ENCODE assay signal across 7 cellular contexts in the genomic region with DNA sequence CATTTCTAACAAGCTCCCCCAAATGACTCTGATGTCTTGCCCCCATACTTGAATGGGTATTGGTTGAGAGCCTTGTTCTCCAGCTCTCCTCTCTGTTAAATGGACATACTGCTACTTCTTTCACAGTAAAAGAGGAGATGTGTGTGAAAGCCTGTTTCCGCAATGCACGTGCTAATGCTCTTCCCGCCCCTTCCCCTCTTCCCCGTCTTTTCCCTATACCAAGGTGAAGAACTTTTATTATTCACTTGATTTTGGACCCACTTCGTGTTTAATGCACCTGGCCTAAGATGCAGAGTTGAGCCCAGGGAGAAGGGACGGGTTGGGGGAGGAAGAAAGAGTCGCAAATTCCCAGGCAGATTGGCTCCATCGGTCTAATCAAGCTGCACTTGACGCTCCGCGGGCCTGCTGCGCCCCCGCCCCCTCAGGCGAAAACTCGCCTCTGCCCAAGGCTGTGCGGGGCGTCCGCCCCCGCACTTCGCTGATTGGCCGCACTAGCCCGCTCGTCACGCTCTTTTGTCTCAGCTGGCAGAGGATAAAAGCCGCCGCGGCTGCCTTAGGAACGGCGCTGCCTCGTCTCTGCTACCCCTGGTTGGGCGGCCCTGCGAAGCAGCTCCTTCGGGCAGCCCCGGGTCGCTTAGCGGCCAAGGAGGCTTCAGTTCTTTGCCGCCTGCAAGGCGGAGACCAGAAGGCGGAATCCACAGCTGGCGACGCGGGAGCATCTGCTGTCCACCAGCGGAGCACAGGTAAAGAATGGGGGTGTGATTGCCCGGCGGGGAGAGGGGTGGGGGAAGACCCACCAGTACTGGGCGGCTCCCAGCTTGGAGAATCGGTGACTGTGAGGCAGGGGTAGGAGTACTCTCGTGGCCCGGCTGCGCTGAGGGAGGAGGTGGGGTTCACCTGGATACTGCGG. TPM values are rescaled to one million over a fixed set of nuclear protein-coding genes. Genes with fewer than 3 reads are reported as not detected.
DNase-seq lines count a peak whose midpoint lies in the region; ATAC-seq, FAIRE-seq and TF ChIP-seq lines count a peak whose summit lies in the region.

ZCCHC12 (plus strand) TSS at position 562 of the 910 bp plus-strand sequence. CDS start 1,421 bp downstream, outside the sequence.

- no peak within 1 kb of the TSS for H3K27ac ChIP-seq in HepG2 (ENCODE audit: extremely low read length, insufficient read depth, low read length)
- H3K27ac ChIP-seq in small intestine (ENCODE audit: low read depth in 1 of 2, low read length in 1 of 2) = no peak within 1 kb of the TSS

- no peak for TF ChIP-seq CTCF in WI38 (IDR thresholded peaks at IDR 0.05; ENCODE audit: low read depth, low read length)
- TF ChIP-seq CTCF in HepG2 (CRISPR knock-in tag; IDR thresholded peaks at IDR 0.05) = peak; percentile 14; the same call in 1 of the 2 replicates

- TF ChIP-seq POLR2A in HepG2 (IDR thresholded peaks at IDR 0.05; ENCODE audit: insufficient read depth in 1 of 2, low read depth in 2 of 2, low read length in 2 of 2) = no peak

- TF ChIP-seq EP300 in HepG2 (IDR thresholded peaks at IDR 0.05; ENCODE audit: low read depth in 2 of 2, low read length in 2 of 2) = no peak
- no peak for TF ChIP-seq EP300 in HepG2 (CRISPR knock-in tag; IDR thresholded peaks at IDR 0.05; ENCODE audit: borderline replicate concordance)

- no peaks in the 10 kb centered on the region for H3K4me1 ChIP-seq in HepG2 (ENCODE audit: insufficient read depth, low read length)
- no peaks in the 10 kb centered on the region for H3K4me1 ChIP-seq in small intestine (ENCODE audit: control insufficient read depth in 2 of 2, insufficient read depth in 1 of 2, low read depth in 1 of 2, low read length in 1 of 2)

- DNase-seq in NCI-H128 (lab: John Stamatoyannopoulos, UW; ENCODE audit: unreplicated experiment) = peak; percentile 32
- peak; percentile 82 for DNase-seq in cerebellum (ENCODE audit: low spot score)
- peak; percentile 18 for DNase-seq in HepG2 (ENCODE audit: low spot score)
- peak; percentile 12 to 15 for DNase-seq in stimulated activated CD8-positive, alpha-beta memory T cell treated with anti-CD3 and anti-CD28 coated beads, Interleukin-2, amount 100 ng/mL, for 1 hour (ENCODE audit: low read depth in 2 of 2)
- DNase-seq in small intestine = no peak

- POLR2A ChIA-PET in HepG2 (lab: Yijun Ruan, JAX) = interaction anchor here (1.6 kb wide), 1 partner anchor 16 kb away, joined by 4 read pairs; no protein-coding TSS in a partner anchor

- BruUV-seq in HepG2 (replicated peaks; lab: Mats Ljungman, UMichigan) = no TSS peak

- intact Hi-C loops in HepG2 (cut with micrococcal nuclease; ENCODE audit: unreplicated experiment) = no loop called here

- H3K36me3 ChIP-seq in HepG2 (replicated peaks in 1 of 2; ENCODE audit: control insufficient read depth in 1 of 2, insufficient read depth in 2 of 2, low read length in 2 of 2) (no peaks in the 10 kb centered on the region), small intestine (ENCODE audit: control insufficient read depth in 2 of 2, insufficient read depth in 2 of 2, low read length in 2 of 2) (no peaks in the 10 kb centered on the region)

- CTCF ChIA-PET in HepG2 (lab: Yijun Ruan, JAX; ENCODE audit: low intra/inter-chr PET ratio, low total read pairs) = no interaction called here

- no peak for TF ChIP-seq RAD21 in HepG2 (CRISPR knock-in tag; IDR thresholded peaks at IDR 0.05)

- H3K9me3 ChIP-seq in HepG2 (ENCODE audit: low read length) (no peaks in the 10 kb centered on the region), small intestine (ENCODE audit: control insufficient read depth, low read depth) (no peaks in the 10 kb centered on the region)

- WGBS in HepG2 (ENCODE audit: low lambda C conversion rate) = 11% methylated on average over 24 of the region's 51 CpGs
- WGBS in small intestine, 3 donors = 3 to 38% (median 10%) methylated on average over 51 of the region's 51 CpGs

- peak within 1 kb of the TSS; percentile 61 for H3K4me2 ChIP-seq in HepG2 (ENCODE audit: low read depth, low read length)

- peak; percentile 60 for ATAC-seq in GM18502 (IDR thresholded peaks at IDR 0.05; ENCODE audit: poor library complexity, unreplicated experiment)
- peak; percentile 94 for ATAC-seq in HepG2

- H3K27me3 ChIP-seq in HepG2 (ENCODE audit: control insufficient read depth in 1 of 2, insufficient read depth in 2 of 2, low read length in 2 of 2) (peaks cover 2 to 6% of the 10 kb centered on the region in 2 experiments; a peak in 1 of 5 replicates), small intestine (ENCODE audit: control insufficient read depth in 2 of 2, insufficient read depth in 2 of 2, low read length in 2 of 2) (peaks cover 0 to 12% of the 10 kb centered on the region in 2 donors)

- in situ Hi-C loops in HepG2 (cut with HindIII; ENCODE audit: extremely low pct_ligation_motif_present, low pct_unique_long_range_greater_than_20kb) = no loop called here

- H2AFZ ChIP-seq in HepG2 (ENCODE audit: low read length) = no peak within 1 kb of the TSS

- H3K79me2 ChIP-seq in HepG2 (ENCODE audit: insufficient read depth, low read length) = no peaks in the 10 kb centered on the region

- no peak for FAIRE-seq in HepG2 (lab: Jason Lieb, UNC)
- no peak for FAIRE-seq in small intestine (lab: Jason Lieb, UNC)

- H4K20me1 ChIP-seq in HepG2 (ENCODE audit: insufficient read depth, low read length) = no peaks in the 10 kb centered on the region

- H3K9ac ChIP-seq in HepG2 (ENCODE audit: insufficient read depth, low read depth, low read length) = no peak within 1 kb of the TSS

- H3K4me3 ChIP-seq in WI38 (ENCODE audit: low read depth, low read length) (peak within 1 kb of the TSS; percentile 27; the same call in 1 of the 2 replicates), HepG2 (replicated peaks in 1 of 3; ENCODE audit: insufficient read depth in 1 of 3, low read depth in 2 of 3, low read length in 3 of 3) (peak within 1 kb of the TSS; percentile 23 to 46 (median 30); a peak in 4 of 6 replicates), small intestine (ENCODE audit: low read depth in 1 of 2, low read length in 2 of 2) (no peak within 1 kb of the TSS)

TF ChIP-seq in HepG2, 621 proteins besides CTCF, POLR2A, EP300 and RAD21 (continues in another document):
- no peak for TF ChIP-seq HNRNPH1 (optimal IDR thresholded peaks at IDR 0.05; ENCODE audit: low read depth, low read length)
- TF ChIP-seq FOXA1 (IDR thresholded peaks at IDR 0.05) = no peak
- no peak for TF ChIP-seq FOXA1 (CRISPR knock-in tag; IDR thresholded peaks at IDR 0.05)
- TF ChIP-seq MTA3 (CRISPR knock-in tag; IDR thresholded peaks at IDR 0.05) = no peak
- TF ChIP-seq TFAP4 (IDR thresholded peaks at IDR 0.05; ENCODE audit: borderline replicate concordance, low read depth) = peak; percentile 65; the same call in 1 of the 2 replicates
- TF ChIP-seq BCLAF1 (IDR thresholded peaks at IDR 0.05) = no peak

RNA-seq across cellular contexts. Expression of gene ZCCHC12, which starts in this region (rescaled TPM):
- total RNA-seq in cerebellum = 41.1 TPM
- total RNA-seq in HepG2 (2016; rRNA removed; fragmentation: Illumina TruSeq; extraction: Trizol) = 0.14 and 0.20 TPM in 2 replicates
- total RNA-seq in HepG2 (2016; cell fraction: cytosol; rRNA removed; fragmentation: Illumina TruSeq; extraction: Trizol; ENCODE audit: low read depth) = not detected in 2 replicates
- 0.19 and 0.21 TPM in 2 replicates for total RNA-seq in HepG2 (2016; cell fraction: insoluble cytoplasmic fraction; rRNA removed; fragmentation: Illumina TruSeq; extraction: Trizol)
- 0.07 TPM in 1 of 2 replicates, not detected in the other for total RNA-seq in HepG2 (2016; cell fraction: membrane; rRNA removed; fragmentation: Illumina TruSeq; extraction: Trizol)
- total RNA-seq in HepG2 (2016; cell fraction: nucleus; rRNA removed; fragmentation: Illumina TruSeq; extraction: Trizol) = not detected in 2 replicates
- 0.05 and 0.09 TPM in 2 replicates for polyA plus RNA-seq in HepG2 (2011; rRNA removed)
- 0.05 TPM in 2 replicates for polyA plus RNA-seq in HepG2 (2011; cell fraction: cytosol; rRNA removed)
- not detected in 2 replicates for polyA plus RNA-seq in HepG2 (2011; cell fraction: nucleus; rRNA removed)
- polyA plus RNA-seq in HepG2 (2012) = not detected in 2 replicates
- not detected in 2 replicates for polyA plus RNA-seq in HepG2 (2016; cell fraction: cytosol; fragmentation: Illumina TruSeq; extraction: Trizol; ENCODE audit: low read depth)
- polyA plus RNA-seq in HepG2 (2016; cell fraction: insoluble cytoplasmic fraction; fragmentation: Illumina TruSeq; extraction: Trizol; ENCODE audit: low read depth) = 0.10 and 0.16 TPM in 2 replicates
- not detected in 2 replicates for polyA plus RNA-seq in HepG2 (2016; cell fraction: membrane; fragmentation: Illumina TruSeq; extraction: Trizol; ENCODE audit: low read depth)
- polyA plus RNA-seq in HepG2 (2016; cell fraction: nucleus; fragmentation: Illumina TruSeq; extraction: Trizol; ENCODE audit: insufficient read depth, low read depth) = 0.20 TPM in 1 of 2 replicates, not detected in the other
- polyA minus RNA-seq in HepG2 (2011; rRNA and poly(A)+ RNA removed; ENCODE audit: low replicate concordance) = 0.06 TPM in 1 of 2 replicates, not detected in the other
- not detected in 2 replicates for polyA minus RNA-seq in HepG2 (2011; cell fraction: cytosol; rRNA and poly(A)+ RNA removed)
- not detected in 2 replicates for polyA minus RNA-seq in HepG2 (2011; cell fraction: nucleus; rRNA and poly(A)+ RNA removed)
- polyA plus RNA-seq in small intestine = 1 to 10 TPM in 1 of 3 donors, not detected in 2; 1.8 TPM

Comparison
In these comparisons a context has a peak if more than half of its experiments do, and no peak if none do; other contexts are left out.
1. RNA of gene ZCCHC12 (total RNA-seq): 41.1 TPM in cerebellum (single experiment); 0.07 to 0.21 TPM in HepG2; every median in the first group is over 10 times any median in the second.
2. Peak in DNase-seq, ATAC-seq, H3K4me3 ChIP-seq and H3K4me2 ChIP-seq in HepG2; RNA of the gene not detected or under 1 TPM.